In genomic region chr15:64162869-64163661, GRCh38 we compare ENCODE assay signal across 8 cellular contexts. TPM values are rescaled to one million over a fixed set of nuclear protein-coding genes. Genes with fewer than 3 reads are reported as not detected.
DNase-seq lines count a peak whose midpoint lies in the region; ATAC-seq and TF ChIP-seq lines count a peak whose summit lies in the region.

Gene PPIB (minus strand): TSS chr15:64163022. CDS start chr15:64162986, 36 bp downstream.

- intact Hi-C loops in sciatic nerve (cut with DNase I) = no loop called here

- ATAC-seq in GM18511 (IDR thresholded peaks at IDR 0.05; ENCODE audit: unreplicated experiment) = peak; percentile 93
- peak; percentile 87 for ATAC-seq in HG03039 (IDR thresholded peaks at IDR 0.05; ENCODE audit: unreplicated experiment)
- ATAC-seq in sciatic nerve = peak; percentile 98

- in situ Hi-C loops in astrocyte of the spinal cord (cut with HindIII; ENCODE audit: low sequenced_read_pairs) = no loop called here

- TF ChIP-seq CTCF in 22Rv1 (IDR thresholded peaks at IDR 0.05) (peak; percentile 75), astrocyte of the spinal cord (IDR thresholded peaks at IDR 0.05; ENCODE audit: low read depth, low read length) (peak; percentile 47)

- DNase-seq in NCI-H2081 (lab: John Stamatoyannopoulos, UW) = peak; percentile 97 to 98
- DNase-seq in T1000 (lab: John Stamatoyannopoulos, UW) = peak; percentile 90
- DNase-seq in astrocyte of the spinal cord (ENCODE audit: low read depth, low spot score) = peak; percentile 99
- DNase-seq in hypothalamus (lab: John Stamatoyannopoulos, UW) = peak; percentile 55 to 99 (median 97)
- DNase-seq in sciatic nerve (ENCODE audit: low spot score) = peak; percentile 98

- H3K27ac ChIP-seq in 22Rv1 = peak within 1 kb of the TSS; percentile 86

- peak within 1 kb of the TSS; percentile 95 for H3K4me3 ChIP-seq in astrocyte of the spinal cord (ENCODE audit: low read depth, low read length)

RNA-seq across cellular contexts. Expression of gene PPIB, which starts in this region (rescaled TPM):
- 218 TPM for total RNA-seq in sciatic nerve

Comparison
In these comparisons a context has a peak if more than half of its experiments do, and no peak if none do; other contexts are left out.
1. Peak in every context shown above with its lines: DNase-seq, ATAC-seq, H3K4me3 ChIP-seq and H3K27ac ChIP-seq.